Comparison of ENCODE assay signal across 12 cellular contexts in the genomic region with DNA sequence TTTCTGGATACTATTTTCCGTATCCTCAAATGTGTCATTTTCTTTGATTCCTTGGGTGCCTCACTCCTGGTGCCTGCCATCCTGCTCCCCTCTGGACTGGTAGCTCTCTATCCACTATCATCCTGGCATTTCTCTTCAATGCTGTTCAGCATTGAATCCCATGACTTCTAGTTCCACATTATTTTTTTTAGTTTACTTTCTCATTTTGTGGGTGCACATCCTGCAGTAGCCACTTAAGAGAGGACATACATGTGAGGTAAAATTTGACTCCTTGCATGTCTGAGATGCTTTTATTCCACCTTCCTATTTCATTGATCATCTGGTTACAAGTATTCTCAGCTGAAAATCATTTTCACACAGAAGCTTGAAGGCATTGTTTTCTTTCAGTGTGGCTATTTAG. TPM values are rescaled to one million over a fixed set of nuclear protein-coding genes. Genes with fewer than 3 reads are reported as not detected.
"Had no signal": no experiment of that assay in that cellular context is flagged by ENCODE, and none has a peak within 500 bp of the region (broad histone marks: within the 10 kb centered on the region; RNA-seq: fewer than 3 reads in every experiment).

No MANE protein-coding gene starts in this region.

- DNase-seq: GM23248, GOT3, H7, H9, HCEC 1CT, HFFc6 had no signal

- H3K4me1 ChIP-seq: HAP-1 had no signal

- ATAC-seq: GM23338, HCT116 had no signal

- H3K27ac ChIP-seq: GM23248 had no signal

- H3K27ac Mint-ChIP-seq: GM23338, H9, HFFc6 had no signal

- H3K36me3 ChIP-seq: HAP-1 had no signal

- H3K4me2 ChIP-seq: GM23338 had no signal

- H3K4me3 Mint-ChIP-seq: GM23338, H9, HFFc6 had no signal

- H3K9ac ChIP-seq: GM23248 had no signal

- H3K9me3 ChIP-seq: HAP-1 had no signal

- FAIRE-seq: H1, H54 had no signal

- H3K4me3 ChIP-seq: GM23248, GM23338, HAP-1 had no signal

- H2AFZ ChIP-seq: GM23248, GM23338 had no signal

- H3K9me3 Mint-ChIP-seq: GM23338, H9, HFFc6 had no signal

RNA-seq across cellular contexts. Expression of a gene that starts 19.1 kb away (rescaled TPM):
- total RNA-seq: GM23248, H4, HFFc6 had no signal
- polyA plus RNA-seq: GM23248 had no signal

RNA-seq across cellular contexts. Expression of a gene that starts 38.0 kb away (rescaled TPM):
- total RNA-seq: GM23248, HFFc6 had no signal
- polyA plus RNA-seq: GM23248 had no signal
